ENCODE assay signal across 23 cellular contexts in the genomic region with DNA sequence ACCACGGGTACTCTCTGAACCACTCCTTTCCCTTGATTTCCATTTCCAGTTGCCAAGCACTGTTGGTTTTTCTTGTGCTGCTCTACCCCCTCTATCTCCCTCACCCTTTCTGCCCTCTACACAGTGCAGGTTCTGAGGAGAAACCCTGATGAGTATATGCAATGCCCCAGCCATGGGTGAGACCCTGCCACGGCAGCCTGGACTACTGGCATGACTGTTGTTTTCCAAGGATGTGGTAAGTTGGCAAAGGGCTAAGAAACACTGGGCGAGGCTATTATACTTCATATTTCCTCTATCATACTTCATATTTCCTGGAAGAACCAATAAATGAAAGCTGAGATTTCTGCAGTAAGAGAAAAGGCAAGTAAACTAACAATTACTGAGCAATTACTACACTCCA. TPM values are rescaled to one million over a fixed set of nuclear protein-coding genes. Genes with fewer than 3 reads are reported as not detected.
"Had no signal": no experiment of that assay in that cellular context is flagged by ENCODE, and none has a peak within 500 bp of the region (broad histone marks: within the 10 kb centered on the region; RNA-seq: fewer than 3 reads in every experiment).

No MANE protein-coding gene starts in this region.

- H3K27me3 Mint-ChIP-seq: activated naive CD4-positive, alpha-beta T cell treated with anti-CD3 and anti-CD28 coated beads, Interleukin-2, amount 50 U/mL, for 24 hours; stimulated activated memory B cell treated with anti-CD40 and anti-IgM and Interleukin-4, amounts not matched to agents 10 μg/mL and 1 μg/mL and 100 μg/mL, for 72 hours had no signal

- H3K27ac ChIP-seq: breast epithelium, colonic mucosa, parathyroid adenoma, testis, vagina, WERI-Rb-1 had no signal

- ATAC-seq: left colon; mucosa of descending colon; right cardiac atrium; stimulated activated memory B cell treated with anti-CD40 and anti-IgM and Interleukin-4, amounts not matched to agents 10 μg/mL and 1 μg/mL and 100 μg/mL, for 72 hours had no signal

- H3K4me1 Mint-ChIP-seq: activated naive CD4-positive, alpha-beta T cell treated with anti-CD3 and anti-CD28 coated beads, Interleukin-2, amount 50 U/mL, for 24 hours; nephron progenitor cell; stimulated activated memory B cell treated with anti-CD40 and anti-IgM and Interleukin-4, amounts not matched to agents 10 μg/mL and 1 μg/mL and 100 μg/mL, for 72 hours had no signal

- H3K4me3 ChIP-seq: breast epithelium, colonic mucosa, mucosa of descending colon, testis, vagina had no signal

- DNase-seq: activated CD4-positive, alpha-beta T cell treated with anti-CD3 and anti-CD28 coated beads, Interleukin-2, amount 50 U/mL, for 1 hour; activated CD4-positive, CD25-positive, alpha-beta regulatory T cell treated with anti-CD3 and anti-CD28 coated beads, Interleukin-2, amount 50 U/mL, for 72 hours; activated CD8-positive, alpha-beta memory T cell treated with anti-CD3 and anti-CD28 coated beads, Interleukin-2, amount 50 U/mL, for 4 hours; activated effector memory CD4-positive, alpha-beta T cell treated with anti-CD3 and anti-CD28 coated beads, Interleukin-2, amount 50 U/mL, for 16 hours; activated T-cell treated with anti-CD3 and anti-CD28 coated beads, Interleukin-2, amount 50 U/mL, for 72 hours; colonic mucosa; left colon; mesendoderm; mucosa of descending colon; nephron progenitor cell; right cardiac atrium; stimulated activated CD4-positive, alpha-beta T cell treated with anti-CD3 and anti-CD28 coated beads, Interleukin-1b, Interleukin-23, amount 100 ng/mL, for 48 hours; testis; trophoblast cell; WERI-Rb-1 had no signal

- H3K4me1 ChIP-seq: breast epithelium, colonic mucosa, parathyroid adenoma, testis, vagina had no signal

- H3K27ac Mint-ChIP-seq: activated T-cell treated with anti-CD3 and anti-CD28 coated beads, Interleukin-2, amount 50 U/mL, for 72 hours; nephron progenitor cell; stimulated activated memory B cell treated with anti-CD40 and anti-IgM and Interleukin-4, amounts not matched to agents 10 μg/mL and 1 μg/mL and 100 μg/mL, for 72 hours had no signal

- H3K9me3 ChIP-seq: breast epithelium, colonic mucosa, mucosa of descending colon, testis, vagina had no signal

- H3K27me3 ChIP-seq: breast epithelium, colonic mucosa, testis, vagina had no signal

- H3K4me3 Mint-ChIP-seq: activated naive CD4-positive, alpha-beta T cell treated with anti-CD3 and anti-CD28 coated beads, Interleukin-2, amount 50 U/mL, for 24 hours; activated T-cell treated with anti-CD3 and anti-CD28 coated beads, Interleukin-2, amount 50 U/mL, for 72 hours; endodermal cell; nephron progenitor cell; stimulated activated memory B cell treated with anti-CD40 and anti-IgM and Interleukin-4, amounts not matched to agents 10 μg/mL and 1 μg/mL and 100 μg/mL, for 72 hours had no signal

- H3K9me3 Mint-ChIP-seq: activated naive CD4-positive, alpha-beta T cell treated with anti-CD3 and anti-CD28 coated beads, Interleukin-2, amount 50 U/mL, for 24 hours; activated T-cell treated with anti-CD3 and anti-CD28 coated beads, Interleukin-2, amount 50 U/mL, for 72 hours; endodermal cell; nephron progenitor cell; stimulated activated memory B cell treated with anti-CD40 and anti-IgM and Interleukin-4, amounts not matched to agents 10 μg/mL and 1 μg/mL and 100 μg/mL, for 72 hours had no signal

RNA-seq across cellular contexts. Expression of gene DLL4, which starts 52.0 kb away (rescaled TPM):
- total RNA-seq: T-helper 2 cell treated with Interferon-gamma antibody and Interleukin-4, amounts not matched to agents 100 ng/mL and 5 ng/mL, for 36 hours had no signal
- polyA plus RNA-seq: keratinocyte had no signal
